In genomic region chr9:110251770-110252169, GRCh38 we compare ENCODE assay signal across 13 cellular contexts. TPM values are rescaled to one million over a fixed set of nuclear protein-coding genes. Genes with fewer than 3 reads are reported as not detected.
DNase-seq lines count a peak whose midpoint lies in the region; ATAC-seq, FAIRE-seq and TF ChIP-seq lines count a peak whose summit lies in the region.
"Not testable (repeated sequence)": the region's sequence is repeated elsewhere in the genome, so short reads cannot be mapped to it uniquely, and the experiment has no call there.
"Had no signal": no experiment of that assay in that cellular context is flagged by ENCODE, and none has a peak within 500 bp of the region (broad histone marks: within the 10 kb centered on the region; RNA-seq: fewer than 3 reads in every experiment).

No MANE protein-coding gene starts in this region.

- not testable (repeated sequence) for TF ChIP-seq EP300 in GM12878 (IDR thresholded peaks at IDR 0.05; ENCODE audit: borderline replicate concordance in 1 of 2, control insufficient read depth in 1 of 2, low read depth in 2 of 2, low read length in 2 of 2)

- not testable (repeated sequence) for TF ChIP-seq CTCF in NB4 (IDR thresholded peaks at IDR 0.05; ENCODE audit: low read depth, low read length); GM12878 (IDR thresholded peaks at IDR 0.05 in 2 of 3, conservative IDR thresholded peaks at IDR 0.05 in 1 of 3; ENCODE audit: control insufficient read depth in 2 of 3, extremely low read depth in 1 of 3, insufficient read depth in 1 of 3, low read depth in 3 of 3, low read length in 3 of 3)

- not testable (repeated sequence) for ATAC-seq in GM12878; stimulated activated effector memory CD8-positive, alpha-beta T cell treated with anti-CD3 and anti-CD28 coated beads, Interleukin-12 subunit alpha, Interleukin-12 subunit beta, amount 100 ng/mL, for 72 hours

- H3K27me3 ChIP-seq in CD4-positive, alpha-beta memory T cell (ENCODE audit: insufficient read depth, low read length); GM12878 (replicated peaks in 1 of 2; ENCODE audit: control insufficient read depth in 2 of 2, insufficient read depth in 2 of 2, low read length in 1 of 2); mesenchymal stem cell (ENCODE audit: control insufficient read depth in 1 of 2, insufficient read depth in 1 of 2, low read length in 2 of 2): not testable (repeated sequence)

- SMC1A ChIA-PET in GM12878 (lab: Charles Lee; ENCODE audit: uncharacterized antibody, unreplicated experiment) = interaction anchor here (0.7 to 2.6 kb wide), 3 partner anchors 7 to 223 kb away, joined by 3 to 9 read pairs (median 8); no protein-coding TSS in a partner anchor

- H3K4ac ChIP-seq in mesenchymal stem cell (ENCODE audit: low read depth in 1 of 2, low read length in 2 of 2) = not testable (repeated sequence)

- H3K9ac ChIP-seq in GM12878 (ENCODE audit: control insufficient read depth, insufficient read depth, low read length) = not testable (repeated sequence)
- peak overlapping the region; percentile 97 for H3K9ac ChIP-seq in mesenchymal stem cell (ENCODE audit: low read length)

- in situ Hi-C loops in GM12878 (cut with MboI) = not testable (repeated sequence)

- not testable (repeated sequence) for H3K23ac ChIP-seq in mesenchymal stem cell (ENCODE audit: low read length in 2 of 2)

- not testable (repeated sequence) for H2BK12ac ChIP-seq in mesenchymal stem cell (ENCODE audit: low read length in 2 of 2)

- not testable (repeated sequence) for DNase-seq in CD4-positive, alpha-beta memory T cell; NB4 (ENCODE audit: low read depth); activated T-cell treated with anti-CD3 and anti-CD28 coated beads, Interleukin-2, amount 50 U/mL, for 24 hours; GM12878 (ENCODE audit: low read depth, low spot score); mesenchymal stem cell
- DNase-seq in fibroblast of gingiva (ENCODE audit: low read depth) = peak; percentile 0
- DNase-seq in stimulated activated effector memory CD8-positive, alpha-beta T cell treated with anti-CD3 and anti-CD28 coated beads, Interleukin-12 subunit alpha, Interleukin-12 subunit beta, amount 100 ng/mL, for 72 hours (ENCODE audit: low spot score in 2 of 2) = peak in 1 of 2 donors; percentile 25

- not testable (repeated sequence) for FAIRE-seq in GM12878 (lab: Jason Lieb, UNC)

- H3K9me3 ChIP-seq in CD4-positive, alpha-beta memory T cell (ENCODE audit: control insufficient read depth in 1 of 2, low read length in 2 of 2); GM12878 (replicated peaks; ENCODE audit: control insufficient read depth, insufficient read depth, low read length); mesenchymal stem cell (ENCODE audit: control insufficient read depth, low read length): not testable (repeated sequence)

- H4K91ac ChIP-seq in mesenchymal stem cell (ENCODE audit: low read length) = not testable (repeated sequence)

- not testable (repeated sequence) for H4K8ac ChIP-seq in mesenchymal stem cell (ENCODE audit: low read length)

- H3K4me1 Mint-ChIP-seq in CD4-positive, alpha-beta memory T cell = peaks cover 24 to 37% (median 32%) of the 10 kb centered on the region in 4 donors
- peaks cover 56% of the 10 kb centered on the region for H3K4me1 Mint-ChIP-seq in activated T-cell treated with anti-CD3 and anti-CD28 coated beads, Interleukin-2, amount 50 U/mL, for 24 hours (ENCODE audit: low read depth)
- H3K4me1 Mint-ChIP-seq in stimulated activated effector memory CD8-positive, alpha-beta T cell treated with anti-CD3 and anti-CD28 coated beads, Interleukin-12 subunit alpha, Interleukin-12 subunit beta, amount 100 ng/mL, for 72 hours = peaks cover 39% of the 10 kb centered on the region

- H2AK5ac ChIP-seq in mesenchymal stem cell (ENCODE audit: low read length, severe bottlenecking) = not testable (repeated sequence)

- CTCF ChIA-PET in CD4-positive, alpha-beta memory T cell (lab: Charles Lee; ENCODE audit: partially characterized antibody) = not testable (repeated sequence)
- CTCF ChIA-PET in GM12878 (lab: Yijun Ruan, JAX) = interaction anchor here (1.7 kb wide), 1 partner anchor 34 kb away, joined by 4 read pairs; no protein-coding TSS in a partner anchor

- not testable (repeated sequence) for H2BK5ac ChIP-seq in mesenchymal stem cell (ENCODE audit: low read depth, low read length, poor library complexity, severe bottlenecking)

- TF ChIP-seq POLR2A in NB4 (IDR thresholded peaks at IDR 0.05; ENCODE audit: extremely low read depth, insufficient read length); GM12878 (IDR thresholded peaks at IDR 0.05; ENCODE audit: low read depth, low read length): not testable (repeated sequence)

- POLR2A ChIA-PET in CD4-positive, alpha-beta memory T cell (lab: Charles Lee; ENCODE audit: partially characterized antibody); GM12878 (lab: Charles Lee): not testable (repeated sequence)

- H3K79me1 ChIP-seq in mesenchymal stem cell (replicated peaks; ENCODE audit: low read length, poor library complexity, severe bottlenecking) = not testable (repeated sequence)

- H2BK15ac ChIP-seq in mesenchymal stem cell (ENCODE audit: low read depth, poor library complexity, severe bottlenecking) = not testable (repeated sequence)

- intact Hi-C loops in CD4-positive, alpha-beta memory T cell (cut with micrococcal nuclease) = loop anchor here (10.0 kb wide), 1 partner anchor 97 kb away; no protein-coding TSS in a partner anchor
- intact Hi-C loops in GM12878 (cut with micrococcal nuclease; ENCODE audit: unreplicated experiment) = loop anchor here (10.0 kb wide), 3 partner anchors 197 to 1383 kb away; partner anchors contain the start of gene DNAJC25

- H3K9me3 Mint-ChIP-seq in CD4-positive, alpha-beta memory T cell; activated T-cell treated with anti-CD3 and anti-CD28 coated beads, Interleukin-2, amount 50 U/mL, for 24 hours; stimulated activated effector memory CD8-positive, alpha-beta T cell treated with anti-CD3 and anti-CD28 coated beads, Interleukin-12 subunit alpha, Interleukin-12 subunit beta, amount 100 ng/mL, for 72 hours: not testable (repeated sequence)

- peak overlapping the region in 5 of 7 donors; percentile 12 to 90 (median 43) for H3K27ac Mint-ChIP-seq in CD4-positive, alpha-beta memory T cell
- peak overlapping the region; percentile 71 for H3K27ac Mint-ChIP-seq in activated T-cell treated with anti-CD3 and anti-CD28 coated beads, Interleukin-2, amount 50 U/mL, for 24 hours
- H3K27ac Mint-ChIP-seq in stimulated activated effector memory CD8-positive, alpha-beta T cell treated with anti-CD3 and anti-CD28 coated beads, Interleukin-12 subunit alpha, Interleukin-12 subunit beta, amount 100 ng/mL, for 72 hours = peak overlapping the region; percentile 99

- H3K14ac ChIP-seq in mesenchymal stem cell (ENCODE audit: low read length in 2 of 2) = not testable (repeated sequence)

- H3K4me1 ChIP-seq in CD4-positive, alpha-beta memory T cell (ENCODE audit: insufficient read depth, low read length) = peaks cover 33% of the 10 kb centered on the region
- not testable (repeated sequence) for H3K4me1 ChIP-seq in GM12878 (ENCODE audit: control insufficient read depth, insufficient read depth, low read length); mesenchymal stem cell (ENCODE audit: control insufficient read depth, insufficient read depth, low read depth, low read length)

- not testable (repeated sequence) for H2AFZ ChIP-seq in GM12878 (ENCODE audit: control insufficient read depth, low read depth, low read length); mesenchymal stem cell (ENCODE audit: low read depth, low read length)

- not testable (repeated sequence) for H3K27me3 Mint-ChIP-seq in CD4-positive, alpha-beta memory T cell; activated T-cell treated with anti-CD3 and anti-CD28 coated beads, Interleukin-2, amount 50 U/mL, for 24 hours

- peak overlapping the region in 1 of 8 donors; percentile 15 for H3K4me3 Mint-ChIP-seq in CD4-positive, alpha-beta memory T cell
- H3K4me3 Mint-ChIP-seq in activated T-cell treated with anti-CD3 and anti-CD28 coated beads, Interleukin-2, amount 50 U/mL, for 24 hours = peak overlapping the region; percentile 94
- not testable (repeated sequence) for H3K4me3 Mint-ChIP-seq in stimulated activated effector memory CD8-positive, alpha-beta T cell treated with anti-CD3 and anti-CD28 coated beads, Interleukin-12 subunit alpha, Interleukin-12 subunit beta, amount 100 ng/mL, for 72 hours

- peaks cover 12% of the 10 kb centered on the region for H3K36me3 ChIP-seq in CD4-positive, alpha-beta memory T cell (ENCODE audit: insufficient read depth, low read length)
- H3K36me3 ChIP-seq in GM12878 (ENCODE audit: control insufficient read depth in 2 of 2, insufficient read depth in 2 of 2, low read length in 1 of 2) (peaks cover 8 to 18% of the 10 kb centered on the region in 2 experiments), mesenchymal stem cell (ENCODE audit: control insufficient read depth in 1 of 2, insufficient read depth in 2 of 2, low read depth in 1 of 2, low read length in 2 of 2) (peaks cover 7 to 46% of the 10 kb centered on the region in 2 experiments)

- not testable (repeated sequence) for H3K4me3 ChIP-seq in CD4-positive, alpha-beta memory T cell (ENCODE audit: low read length in 2 of 2); mesenchymal stem cell (ENCODE audit: insufficient read depth in 1 of 2, low read depth in 1 of 2, low read length in 2 of 2)
- H3K4me3 ChIP-seq in NB4 (ENCODE audit: low read depth, low read length) (peak overlapping the region; percentile 21), GM12878 (0 out of 2 replicates have a peak overlapping the region, but pooled peaks have one; percentile 17)

- H3K79me2 ChIP-seq in GM12878 (ENCODE audit: control insufficient read depth, insufficient read depth, low read length) = peaks cover 75% of the 10 kb centered on the region

- not testable (repeated sequence) for H3K27ac ChIP-seq in CD4-positive, alpha-beta memory T cell (ENCODE audit: low read depth, low read length); GM12878 (ENCODE audit: control insufficient read depth, insufficient read depth); mesenchymal stem cell (ENCODE audit: low read length, poor library complexity, severe bottlenecking)

- TF ChIP-seq RAD21 in GM12878 (IDR thresholded peaks at IDR 0.05; ENCODE audit: insufficient read depth, low read depth, low read length) = not testable (repeated sequence)

- not testable (repeated sequence) for H2BK120ac ChIP-seq in mesenchymal stem cell (ENCODE audit: low read depth, low read length)

- RAD21 ChIA-PET in GM12878 (lab: Charles Lee; ENCODE audit: unreplicated experiment) = not testable (repeated sequence)

- H3K18ac ChIP-seq in mesenchymal stem cell (ENCODE audit: low read depth in 1 of 2, low read length in 2 of 2) = not testable (repeated sequence)

- not testable (repeated sequence) for H4K20me1 ChIP-seq in GM12878 (ENCODE audit: control insufficient read depth, insufficient read depth)

- WGBS in GM12878 (ENCODE audit: insufficient coverage, insufficient replicate concordance, low lambda C conversion rate, missing lambda C conversion rate) = 98% methylated on average over 5 of the region's 5 CpGs
- 91% methylated on average over 5 of the region's 5 CpGs for WGBS in mesenchymal stem cell

- peaks cover 15 to 32% of the 10 kb centered on the region in 2 donors for H3K36me3 Mint-ChIP-seq in CD4-positive, alpha-beta memory T cell
- H3K36me3 Mint-ChIP-seq in activated T-cell treated with anti-CD3 and anti-CD28 coated beads, Interleukin-2, amount 50 U/mL, for 24 hours (ENCODE audit: low read depth) = peaks cover 94% of the 10 kb centered on the region
- H3K36me3 Mint-ChIP-seq in stimulated activated effector memory CD8-positive, alpha-beta T cell treated with anti-CD3 and anti-CD28 coated beads, Interleukin-12 subunit alpha, Interleukin-12 subunit beta, amount 100 ng/mL, for 72 hours = not testable (repeated sequence)

- peak overlapping the region; percentile 54 for H3K4me2 ChIP-seq in GM12878 (ENCODE audit: control insufficient read depth, insufficient read depth)
- not testable (repeated sequence) for H3K4me2 ChIP-seq in mesenchymal stem cell (ENCODE audit: low read length, poor library complexity, severe bottlenecking)

- not testable (repeated sequence) for BruUV-seq in GM12878 (replicated peaks; lab: Mats Ljungman, UMichigan)

RNA-seq across cellular contexts. Expression of gene TXN, which starts 4.5 kb away (rescaled TPM):
- 10 to 100 TPM; 45.6 to 47.9 TPM for total RNA-seq in CD4-positive, alpha-beta memory T cell
- polyA plus RNA-seq in CD4-positive, alpha-beta memory T cell = 100 to 1,000 TPM; 196 to 267 TPM
- 33.5 and 41.0 TPM in 2 replicates for total RNA-seq in GM12878 (2013; cell fraction: nucleolus; rRNA removed)
- total RNA-seq in GM12878 (2014; rRNA removed) (309 and 324 TPM in 2 replicates), GM12878 (2014; rRNA removed; fragmentation: Illumina TruSeq; extraction: Trizol) (434 and 441 TPM in 2 replicates), GM12878 (2021) (359 and 374 TPM in 2 replicates)
- 583 TPM for polyA plus RNA-seq in GM12878 (2011; ENCODE audit: low read depth)
- polyA plus RNA-seq in GM12878 (2011; rRNA removed) (704 and 840 TPM in 2 replicates), GM12878 (2014; fragmentation: Illumina TruSeq; extraction: Trizol) (596 and 678 TPM in 2 replicates), GM12878 (2014; fragmentation: Nextera tagmentation; extraction: Ambion mirVana) (1,000 to 10,000 TPM; 2,263 to 2,304 TPM), GM12878 (2014; rRNA removed) (345 and 460 TPM in 2 replicates), GM12878 (2016; fragmentation: Nextera tagmentation; extraction: Ambion mirVana) (1,000 to 10,000 TPM; 1,248 to 1,349 TPM)
- polyA plus RNA-seq in GM12878 (2011; cell fraction: cytosol; rRNA removed) = 373 and 435 TPM in 2 replicates
- polyA plus RNA-seq in GM12878 (2011; cell fraction: nucleus; rRNA removed) = 189 and 231 TPM in 2 replicates
- polyA plus RNA-seq in GM12878 (2012) = 330 and 336 TPM in 2 replicates
- polyA minus RNA-seq in GM12878 (2011; rRNA and poly(A)+ RNA removed) = 124 and 150 TPM in 2 replicates
- polyA minus RNA-seq in GM12878 (2011; cell fraction: cytosol; rRNA and poly(A)+ RNA removed) = 43.7 and 51.6 TPM in 2 replicates
- polyA minus RNA-seq in GM12878 (2011; cell fraction: nucleus; rRNA and poly(A)+ RNA removed) = 26.1 and 30.3 TPM in 2 replicates
- polyA plus RNA-seq in mesenchymal stem cell (2013, experiment 1 of 2) = 709 TPM
- 737 TPM for polyA plus RNA-seq in mesenchymal stem cell (2013, experiment 2 of 2)

RNA-seq across cellular contexts. Expression of gene C9orf152, which starts 43.8 kb away (rescaled TPM):
- not detected for total RNA-seq in CD4-positive, alpha-beta memory T cell
- not detected for polyA plus RNA-seq in CD4-positive, alpha-beta memory T cell
- total RNA-seq in GM12878 (2013; cell fraction: nucleolus; rRNA removed) = not detected in 2 replicates
- total RNA-seq in GM12878 (2014; rRNA removed) (not detected in 2 replicates), GM12878 (2014; rRNA removed; fragmentation: Illumina TruSeq; extraction: Trizol) (not detected in 2 replicates), GM12878 (2021) (not detected in 2 replicates)
- polyA plus RNA-seq in GM12878 (2011; ENCODE audit: low read depth) = not detected
- polyA plus RNA-seq in GM12878 (2011; rRNA removed) (0.04 TPM in 1 of 2 replicates, not detected in the other), GM12878 (2014; fragmentation: Illumina TruSeq; extraction: Trizol) (not detected in 2 replicates), GM12878 (2014; fragmentation: Nextera tagmentation; extraction: Ambion mirVana) (not detected), GM12878 (2014; rRNA removed) (not detected in 2 replicates), GM12878 (2016; fragmentation: Nextera tagmentation; extraction: Ambion mirVana) (not detected)
- polyA plus RNA-seq in GM12878 (2011; cell fraction: cytosol; rRNA removed) = not detected in 2 replicates
- polyA plus RNA-seq in GM12878 (2011; cell fraction: nucleus; rRNA removed) = not detected in 2 replicates
- polyA plus RNA-seq in GM12878 (2012) = 0.04 and 0.16 TPM in 2 replicates
- polyA minus RNA-seq in GM12878 (2011; rRNA and poly(A)+ RNA removed) = not detected in 2 replicates
- not detected in 2 replicates for polyA minus RNA-seq in GM12878 (2011; cell fraction: cytosol; rRNA and poly(A)+ RNA removed)
- 0.12 TPM in 1 of 2 replicates, not detected in the other for polyA minus RNA-seq in GM12878 (2011; cell fraction: nucleus; rRNA and poly(A)+ RNA removed)
- polyA plus RNA-seq in mesenchymal stem cell (2013, experiment 1 of 2) = not detected
- not detected for polyA plus RNA-seq in mesenchymal stem cell (2013, experiment 2 of 2)
- total RNA-seq: A172; CD4-positive, alpha-beta T cell; Daoy; H7 had no signal
- polyA plus RNA-seq: BJ, IgD-negative memory B cell had no signal

Comparison
In these comparisons a context has a peak if more than half of its experiments do, and no peak if none do; other contexts are left out.
1. H3K27ac Mint-ChIP-seq: peak in every context shown above with its lines; median percentile 99 in stimulated activated effector memory CD8-positive, alpha-beta T cell treated with anti-CD3 and anti-CD28 coated beads, Interleukin-12 subunit alpha, Interleukin-12 subunit beta, amount 100 ng/mL, for 72 hours; 71 in activated T-cell treated with anti-CD3 and anti-CD28 coated beads, Interleukin-2, amount 50 U/mL, for 24 hours; 43 in CD4-positive, alpha-beta memory T cell.